1 cellular context compared by ENCODE assay signal in the genomic region with DNA sequence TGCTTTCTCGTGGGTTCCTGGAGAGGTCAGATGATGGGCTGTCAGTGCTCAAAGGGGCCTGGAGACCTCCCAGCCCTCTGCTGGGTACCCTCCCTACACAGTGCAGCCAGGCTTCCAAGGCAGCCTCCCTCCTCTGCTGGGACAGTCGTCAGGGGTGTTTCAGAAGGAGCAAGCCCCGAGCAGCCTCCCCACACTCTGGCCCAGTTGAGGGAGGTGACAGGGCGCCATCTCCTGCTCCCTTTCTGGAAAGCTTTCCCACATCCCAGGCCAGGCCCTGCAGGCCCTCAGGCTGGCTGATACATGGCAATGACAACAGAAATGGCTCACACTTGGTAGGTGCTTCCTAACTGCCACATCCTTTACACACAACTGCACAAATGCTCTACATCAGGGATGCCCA.
TF ChIP-seq lines count a peak whose summit lies in the region.

No MANE protein-coding gene starts in this region.

TF ChIP-seq in H1, 55 proteins besides CTCF, POLR2A, EP300 and RAD21 (continued from another document):
- TF ChIP-seq SIX5 (IDR thresholded peaks at IDR 0.05; ENCODE audit: low read depth, low read length), result no peak
- TF ChIP-seq CHD1 (IDR thresholded peaks at IDR 0.05; ENCODE audit: low read depth, low read length), result no peak
- TF ChIP-seq SP2 (IDR thresholded peaks at IDR 0.05; ENCODE audit: low read length), result no peak
- TF ChIP-seq FOSL1 (IDR thresholded peaks at IDR 0.05; ENCODE audit: insufficient read depth, low read depth, low read length), result no peak
TF ChIP-seq in H1: peak in this region for 0.
